Comparison of ENCODE assay signal across 11 cellular contexts in the genomic region with DNA sequence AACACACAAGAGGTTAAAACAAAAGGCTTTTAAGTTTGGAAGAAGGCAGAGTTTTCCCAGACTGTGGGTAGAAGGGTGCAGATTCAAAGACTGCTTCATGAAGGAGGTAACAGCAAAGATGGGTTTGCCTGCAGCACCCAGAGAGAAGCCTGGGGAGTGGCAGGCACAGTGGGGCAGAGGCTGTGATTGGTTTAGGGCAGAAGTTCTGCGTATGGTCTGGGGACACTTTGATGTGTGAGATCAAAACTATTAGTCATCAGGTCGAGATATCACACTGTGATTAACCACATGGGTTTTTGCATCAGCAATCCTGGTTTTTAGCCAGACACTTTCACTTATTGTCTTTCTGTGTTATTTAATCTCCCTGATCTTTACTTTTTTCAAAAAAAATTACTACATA.
DNase-seq lines count a peak whose midpoint lies in the region; ATAC-seq and TF ChIP-seq lines count a peak whose summit lies in the region.
"Had no signal": no experiment of that assay in that cellular context is flagged by ENCODE, and none has a peak within 500 bp of the region (broad histone marks: within the 10 kb centered on the region; RNA-seq: fewer than 3 reads in every experiment).

No MANE protein-coding gene starts in this region.

- no peak overlapping the region for H3K4me3 ChIP-seq in astrocyte of the spinal cord (ENCODE audit: low read depth, low read length)
- no peak overlapping the region for H3K4me3 ChIP-seq in aorta (ENCODE audit: low read length in 2 of 2)
- H3K4me3 ChIP-seq: spleen had no signal

- no peak overlapping the region for H3K4me3 Mint-ChIP-seq in osteocyte (ENCODE audit: unreplicated experiment)

- TF ChIP-seq CTCF in astrocyte of the spinal cord (IDR thresholded peaks at IDR 0.05; ENCODE audit: low read depth, low read length) (no peak), osteocyte (IDR thresholded peaks at IDR 0.05) (no peak)

- H3K27me3 ChIP-seq in aorta (ENCODE audit: control insufficient read depth in 1 of 2, insufficient read depth in 2 of 2, low read length in 1 of 2): no peaks in the 10 kb centered on the region
- H3K27me3 ChIP-seq: spleen had no signal

- ATAC-seq in GM21390 (IDR thresholded peaks at IDR 0.05; ENCODE audit: unreplicated experiment): peak; percentile 46
- peak; percentile 98 to 100 for ATAC-seq in activated CD4-positive, CD25-positive, alpha-beta regulatory T cell treated with anti-CD3 and anti-CD28 coated beads, Interleukin-2, amount 50 U/mL, for 24 hours
- no peak for ATAC-seq in SK-N-SH treated with all-trans-retinoic acid at 6 μM for 48 hours
- no peak for ATAC-seq in aorta (ENCODE audit: low FRiP score)

- 68 to 75% methylated on average over 2 of the region's 2 CpGs for WGBS in aorta, 2 donors

- no peaks in the 10 kb centered on the region for H3K4me1 ChIP-seq in aorta (ENCODE audit: control insufficient read depth in 1 of 2, insufficient read depth in 2 of 2, low read length in 2 of 2)
- H3K4me1 ChIP-seq: spleen had no signal

- no peak overlapping the region for H3K27ac Mint-ChIP-seq in osteocyte (ENCODE audit: unreplicated experiment)
- H3K27ac Mint-ChIP-seq: activated T-helper 2 cell treated with anti-CD3 and anti-CD28 coated beads, Interferon-gamma antibody, Interleukin-2, Interleukin-4, amounts not matched to agents 10 μg/mL and 5 μg/mL and 100 μg/mL, durations not matched to agents 14 hours and 24 hours and 36 hours had no signal

- H3K9me3 Mint-ChIP-seq in osteocyte (ENCODE audit: unreplicated experiment): no peaks in the 10 kb centered on the region
- H3K9me3 Mint-ChIP-seq: activated T-helper 2 cell treated with anti-CD3 and anti-CD28 coated beads, Interferon-gamma antibody, Interleukin-2, Interleukin-4, amounts not matched to agents 10 μg/mL and 5 μg/mL and 100 μg/mL, durations not matched to agents 14 hours and 24 hours and 36 hours had no signal

- H3K4me1 Mint-ChIP-seq in osteocyte (ENCODE audit: unreplicated experiment): no peaks in the 10 kb centered on the region

- H3K27ac ChIP-seq in aorta (ENCODE audit: low read depth in 1 of 2, low read length in 2 of 2): no peak overlapping the region
- H3K27ac ChIP-seq: spleen had no signal

- peaks cover 2% of the 10 kb centered on the region for H3K9me3 ChIP-seq in aorta (ENCODE audit: control insufficient read depth, low read length)

- no peaks in the 10 kb centered on the region for H3K36me3 Mint-ChIP-seq in osteocyte (ENCODE audit: unreplicated experiment)

- intact Hi-C loops in aorta (cut with DNase I): no loop called here
- intact Hi-C loops in posterior cingulate gyrus (cut with DNase I): no loop called here

- in situ Hi-C loops in astrocyte of the spinal cord (cut with HindIII; ENCODE audit: low sequenced_read_pairs): no loop called here

- no peaks in the 10 kb centered on the region for H3K36me3 ChIP-seq in aorta (ENCODE audit: control insufficient read depth in 1 of 2, insufficient read depth in 2 of 2, low read length in 1 of 2)
- H3K36me3 ChIP-seq: spleen had no signal

- H3K27me3 Mint-ChIP-seq in osteocyte (ENCODE audit: unreplicated experiment): peaks cover 8% of the 10 kb centered on the region

- DNase-seq in astrocyte of the spinal cord (ENCODE audit: low read depth, low spot score) (peak; percentile 0), aorta (no peak), posterior cingulate gyrus (no peak), osteocyte (ENCODE audit: extremely low spot score, unreplicated experiment) (no peak)
- peak in 2 of 3 experiments; percentile 37 to 43 for DNase-seq in stimulated activated CD4-positive, alpha-beta T cell treated with anti-CD3 and anti-CD28 coated beads, TNF-alpha, amount 100 ng/mL, for 24 hours (ENCODE audit: low read depth in 3 of 3)
- DNase-seq: NCI-H1694, spleen had no signal

TF ChIP-seq in SK-N-SH treated with all-trans-retinoic acid at 6 μM for 48 hours, 23 proteins besides CTCF, POLR2A, EP300 and RAD21:
- TF ChIP-seq, protein P1, sequence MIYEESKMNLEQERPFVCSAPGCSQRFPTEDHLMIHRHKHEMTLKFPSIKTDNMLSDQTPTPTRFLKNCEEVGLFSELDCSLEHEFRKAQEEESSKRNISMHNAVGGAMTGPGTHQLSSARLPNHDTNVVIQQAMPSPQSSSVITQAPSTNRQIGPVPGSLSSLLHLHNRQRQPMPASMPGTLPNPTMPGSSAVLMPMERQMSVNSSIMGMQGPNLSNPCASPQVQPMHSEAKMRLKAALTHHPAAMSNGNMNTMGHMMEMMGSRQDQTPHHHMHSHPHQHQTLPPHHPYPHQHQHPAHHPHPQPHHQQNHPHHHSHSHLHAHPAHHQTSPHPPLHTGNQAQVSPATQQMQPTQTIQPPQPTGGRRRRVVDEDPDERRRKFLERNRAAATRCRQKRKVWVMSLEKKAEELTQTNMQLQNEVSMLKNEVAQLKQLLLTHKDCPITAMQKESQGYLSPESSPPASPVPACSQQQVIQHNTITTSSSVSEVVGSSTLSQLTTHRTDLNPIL (CRISPR knock-in tag; IDR thresholded peaks at IDR 0.05; ENCODE audit: low read depth): no peak
- TF ChIP-seq RARB (CRISPR knock-in tag; IDR thresholded peaks at IDR 0.05) (no peak), PATZ1 (CRISPR knock-in tag; IDR thresholded peaks at IDR 0.05; ENCODE audit: borderline replicate concordance) (no peak)

Comparison
In these comparisons a context has a peak if more than half of its experiments do, and no peak if none do; other contexts are left out.
1. ATAC-seq: peak in GM21390 (single experiment) and activated CD4-positive, CD25-positive, alpha-beta regulatory T cell treated with anti-CD3 and anti-CD28 coated beads, Interleukin-2, amount 50 U/mL, for 24 hours (2 of 2); none in SK-N-SH treated with all-trans-retinoic acid at 6 μM for 48 hours (single experiment) and aorta (single experiment).
2. DNase-seq: peak in astrocyte of the spinal cord (single experiment) and stimulated activated CD4-positive, alpha-beta T cell treated with anti-CD3 and anti-CD28 coated beads, TNF-alpha, amount 100 ng/mL, for 24 hours (2 of 3); none in aorta (0 of 2), posterior cingulate gyrus (0 of 10) and osteocyte (single experiment).